In the genomic region with DNA sequence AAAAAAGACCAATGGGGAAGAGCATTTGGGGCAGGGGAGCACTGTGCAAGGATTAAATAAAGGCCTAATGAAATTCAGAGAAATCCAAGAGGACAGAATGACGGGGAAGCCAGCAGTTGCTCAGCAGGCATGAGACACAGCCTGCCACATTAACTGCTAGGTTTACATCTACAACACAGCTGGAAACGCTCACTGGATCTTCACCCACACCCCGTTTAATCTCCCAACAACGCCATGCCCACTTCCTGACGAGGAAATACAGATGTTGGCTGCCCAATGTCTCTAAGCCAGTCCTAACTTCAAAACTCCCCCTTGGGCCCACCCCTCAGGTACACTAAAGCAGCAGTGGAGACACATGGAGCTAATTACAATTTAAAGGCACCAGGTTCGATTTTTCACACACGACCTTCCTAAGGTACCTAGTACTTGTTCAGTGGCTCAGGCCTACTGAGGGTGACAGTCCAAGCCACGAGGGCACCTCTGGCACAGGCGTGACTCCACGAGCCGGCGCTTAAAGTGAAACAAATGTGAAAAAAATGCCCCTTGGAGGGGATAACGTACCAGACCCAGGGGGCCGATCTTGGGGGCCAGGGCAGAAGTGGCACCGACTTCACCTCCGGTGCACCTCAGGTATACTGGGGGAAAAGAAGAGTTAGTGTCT, we compare ENCODE assay signal across 8 cellular contexts. TPM values are rescaled to one million over a fixed set of nuclear protein-coding genes. Genes with fewer than 3 reads are reported as not detected.
A peak's percentile ranks its signal among the peaks of the same experiment; 100 is the strongest.
DNase-seq lines count a peak whose midpoint lies in the region; ATAC-seq, FAIRE-seq and TF ChIP-seq lines count a peak whose summit lies in the region.

No MANE protein-coding gene starts in this region.

- peak overlapping the region; percentile 96 for H3K27ac Mint-ChIP-seq in activated CD8-positive, alpha-beta memory T cell treated with anti-CD3 and anti-CD28 coated beads, Interleukin-2, amount 10 ng/mL, durations not matched to agents 7 days and 5 days

- peak overlapping the region; percentile 94 for H2BK5ac ChIP-seq in H1 (ENCODE audit: low read depth, low read length)

- no peak for FAIRE-seq in RCC 7860 (lab: Jason Lieb, UNC)
- no peak for FAIRE-seq in H1 (lab: Jason Lieb, UNC)

- no peak overlapping the region for H2AFZ ChIP-seq in H1 (ENCODE audit: low read length)

- TF ChIP-seq EP300 in H1 (IDR thresholded peaks at IDR 0.05; ENCODE audit: borderline replicate concordance in 1 of 2, low read depth in 2 of 2, low read length in 2 of 2) = no peak

- peak overlapping the region; percentile 54 for H4K91ac ChIP-seq in H1 (replicated peaks; ENCODE audit: insufficient read length, low read length)

- no peaks in the 10 kb centered on the region for H3K27me3 Mint-ChIP-seq in activated CD8-positive, alpha-beta memory T cell treated with anti-CD3 and anti-CD28 coated beads, Interleukin-2, amount 10 ng/mL, durations not matched to agents 7 days and 5 days

- TF ChIP-seq POLR2A in H1 (IDR thresholded peaks at IDR 0.05; ENCODE audit: control extremely low read depth in 1 of 2, low read depth in 2 of 2, low read length in 2 of 2) = no peak

- peak overlapping the region; percentile 92; the same call in 1 of the 2 replicates for H3K18ac ChIP-seq in H1 (ENCODE audit: extremely low read depth, low read length)

- peaks cover 0 to 6% (median 4%) of the 10 kb centered on the region in 4 experiments; a peak in 4 of 7 replicates for H3K4me1 ChIP-seq in H1 (replicated peaks in 1 of 4; ENCODE audit: control insufficient read depth in 3 of 4, insufficient read depth in 4 of 4, low read length in 3 of 4)
- peaks cover 36% of the 10 kb centered on the region for H3K4me1 ChIP-seq in muscle layer of colon (ENCODE audit: insufficient read depth, low read length)

- peak overlapping the region; percentile 92 to 99 (median 98) for H3K9ac ChIP-seq in H1 (replicated peaks in 1 of 4; ENCODE audit: extremely low read depth in 1 of 4, low read depth in 3 of 4, low read length in 3 of 4)
- H3K9ac ChIP-seq in muscle layer of colon (ENCODE audit: low read length) = peak overlapping the region; percentile 82

- peak overlapping the region; percentile 97 for H4K8ac ChIP-seq in H1 (ENCODE audit: extremely low read depth, insufficient read depth, low read length)

- H3K27me3 ChIP-seq in H1 (replicated peaks in 1 of 4; ENCODE audit: control insufficient read depth in 3 of 4, extremely low read depth in 1 of 4, insufficient read depth in 3 of 4, low read length in 3 of 4) (no peaks in the 10 kb centered on the region), muscle layer of colon (ENCODE audit: control insufficient read depth in 1 of 2, insufficient read depth in 2 of 2, low read length in 2 of 2) (no peaks in the 10 kb centered on the region)

- H2AK5ac ChIP-seq in H1 (ENCODE audit: low read depth, low read length) = no peak overlapping the region; the same call in 1 of the 2 replicates

- H3K4me1 Mint-ChIP-seq in activated CD8-positive, alpha-beta memory T cell treated with anti-CD3 and anti-CD28 coated beads, Interleukin-2, amount 10 ng/mL, durations not matched to agents 7 days and 5 days = peaks cover 40% of the 10 kb centered on the region

- peaks cover 20 to 29% of the 10 kb centered on the region in 2 experiments for H4K20me1 ChIP-seq in H1 (replicated peaks in 1 of 2; ENCODE audit: control insufficient read depth in 1 of 2, insufficient read depth in 2 of 2, low read length in 2 of 2)

- TF ChIP-seq RAD21 in H1 (IDR thresholded peaks at IDR 0.05 in 1 of 2, conservative IDR thresholded peaks at IDR 0.05 in 1 of 2; ENCODE audit: low read depth in 2 of 2, low read length in 2 of 2) = no peak

- TF ChIP-seq CTCF in H1 (IDR thresholded peaks at IDR 0.05; ENCODE audit: control extremely low read depth in 1 of 3, insufficient read depth in 1 of 3, low read depth in 1 of 3, low read length in 3 of 3) = no peak

- H3K56ac ChIP-seq in H1 (replicated peaks; ENCODE audit: insufficient read length, low read depth, low read length) = peak overlapping the region; percentile 90

- peak overlapping the region; percentile 95 to 100 for H3K4me2 ChIP-seq in H1 (ENCODE audit: insufficient read depth in 1 of 2, low read depth in 2 of 2, low read length in 2 of 2)

- peaks cover 2% of the 10 kb centered on the region for H3K9me3 Mint-ChIP-seq in activated CD8-positive, alpha-beta memory T cell treated with anti-CD3 and anti-CD28 coated beads, Interleukin-2, amount 10 ng/mL, durations not matched to agents 7 days and 5 days (ENCODE audit: low read depth)

- H3K27ac ChIP-seq in H1 (ENCODE audit: low read depth, low read length) (peak overlapping the region; percentile 86), muscle layer of colon (ENCODE audit: low read depth, low read length) (peak overlapping the region; percentile 95)

- no peak overlapping the region for H3K14ac ChIP-seq in H1 (ENCODE audit: insufficient read length)

- peaks cover 17 to 38% of the 10 kb centered on the region in 2 experiments for H3K79me2 ChIP-seq in H1 (ENCODE audit: control insufficient read depth in 1 of 2, insufficient read depth in 2 of 2, low read length in 2 of 2)

- peak overlapping the region; percentile 91 for H3K4ac ChIP-seq in H1 (replicated peaks; ENCODE audit: insufficient read length, low read depth, low read length)

- H2BK12ac ChIP-seq in H1 (ENCODE audit: low read depth, low read length) = no peak overlapping the region

- 1% methylated on average over 16 of the region's 16 CpGs; no CpG with 5 or more reads in 1 of the 2 experiments for WGBS in H1 (ENCODE audit: extremely low coverage in 1 of 2, insufficient coverage in 1 of 2, insufficient read length in 1 of 2, insufficient replicate concordance in 2 of 2, low coverage in 1 of 2, low lambda C conversion rate in 2 of 2, missing lambda C conversion rate in 1 of 2), 2 experiments

- peak overlapping the region; percentile 95 for H3K4me3 Mint-ChIP-seq in activated CD8-positive, alpha-beta memory T cell treated with anti-CD3 and anti-CD28 coated beads, Interleukin-2, amount 10 ng/mL, durations not matched to agents 7 days and 5 days

- H3K9me3 ChIP-seq in H1 (ENCODE audit: insufficient read depth in 2 of 2, low read depth in 1 of 2, low read length in 1 of 2) = no peaks in the 10 kb centered on the region
- no peaks in the 10 kb centered on the region for H3K9me3 ChIP-seq in muscle layer of colon (ENCODE audit: low read length)

- peak overlapping the region; percentile 5 for H3K23ac ChIP-seq in H1 (ENCODE audit: insufficient read length)

- CTCF ChIA-PET in activated CD8-positive, alpha-beta memory T cell treated with anti-CD3 and anti-CD28 coated beads, Interleukin-2, amount 10 ng/mL, durations not matched to agents 7 days and 5 days (lab: Charles Lee) = interaction anchor here (0.9 to 2.2 kb wide), 6 partner anchors 14 to 464 kb away, joined by 3 to 5 read pairs (median 4); a partner anchor contains a TSS
- CTCF ChIA-PET in H1 (lab: Charles Lee; ENCODE audit: partially characterized antibody) = interaction anchor here (1.2 kb wide), 1 partner anchor 77 kb away, joined by 3 read pairs; no protein-coding TSS in a partner anchor

- peak; percentile 4 for ATAC-seq in activated CD8-positive, alpha-beta memory T cell treated with anti-CD3 and anti-CD28 coated beads, Interleukin-2, amount 10 ng/mL, durations not matched to agents 7 days and 5 days
- no peak for ATAC-seq in GM19023 (IDR thresholded peaks at IDR 0.05; ENCODE audit: unreplicated experiment)
- ATAC-seq in GM21786 (IDR thresholded peaks at IDR 0.05; ENCODE audit: unreplicated experiment) = no peak

- H3K4me3 ChIP-seq in H1 (ENCODE audit: extremely low read depth in 1 of 4, insufficient read depth in 2 of 4, low read depth in 3 of 4, low read length in 4 of 4) (peak overlapping the region; percentile 85 to 99 (median 88)), muscle layer of colon (ENCODE audit: low read depth in 1 of 2, low read length in 2 of 2) (peak overlapping the region; percentile 84 to 94)

- H3K36me3 Mint-ChIP-seq in activated CD8-positive, alpha-beta memory T cell treated with anti-CD3 and anti-CD28 coated beads, Interleukin-2, amount 10 ng/mL, durations not matched to agents 7 days and 5 days = peaks cover 56% of the 10 kb centered on the region

- DNase-seq in activated CD8-positive, alpha-beta memory T cell treated with anti-CD3 and anti-CD28 coated beads, Interleukin-2, amount 10 ng/mL, durations not matched to agents 7 days and 5 days = no peak
- no peak for DNase-seq in activated CD8-positive, alpha-beta memory T cell treated with anti-CD3 and anti-CD28 coated beads for 24 hours
- DNase-seq in RCC 7860 (ENCODE audit: low spot score) = peak; percentile 14
- DNase-seq in H1 (ENCODE audit: low read depth in 1 of 2, low spot score in 2 of 2) = no peak
- no peak for DNase-seq in islet precursor cell

- H3K79me1 ChIP-seq in H1 (ENCODE audit: low read depth, low read length) = peaks cover 7% of the 10 kb centered on the region; the same call in 1 of the 2 replicates

- POLR2A ChIA-PET in H1 (lab: Charles Lee; ENCODE audit: partially characterized antibody) = interaction anchor here (0.7 to 9.0 kb wide), 51 partner anchors 10 to 474 kb away, joined by 3 to 125 read pairs (median 6); a partner anchor contains a TSS

- peaks cover 19% of the 10 kb centered on the region for H3K23me2 ChIP-seq in H1 (ENCODE audit: low read depth, low read length)

- no peak overlapping the region for H2BK20ac ChIP-seq in H1 (ENCODE audit: low read length)

- H2BK120ac ChIP-seq in H1 (replicated peaks; ENCODE audit: low read depth, low read length) = no peak overlapping the region

- H2BK15ac ChIP-seq in H1 (ENCODE audit: low read length) = no peak overlapping the region

- peak overlapping the region; percentile 95 for H4K5ac ChIP-seq in H1 (ENCODE audit: insufficient read length, low read depth, low read length)

- peaks cover 36 to 55% (median 44%) of the 10 kb centered on the region in 4 experiments for H3K36me3 ChIP-seq in H1 (ENCODE audit: control insufficient read depth in 2 of 4, insufficient read depth in 4 of 4, low read length in 3 of 4)
- H3K36me3 ChIP-seq in muscle layer of colon (ENCODE audit: insufficient read depth, low read length) = peaks cover 55% of the 10 kb centered on the region

RNA-seq across cellular contexts. Expression of a gene that starts 0.9 kb away (rescaled TPM):
- 1,000 to 10,000 TPM; 1,251 to 1,331 TPM for total RNA-seq in activated CD8-positive, alpha-beta memory T cell treated with anti-CD3 and anti-CD28 coated beads, Interleukin-2, amount 10 ng/mL, durations not matched to agents 7 days and 5 days
- 1,993 and 2,006 TPM in 2 replicates for total RNA-seq in H1 (2021; fragmentation: NEBNext Ultra II Directional; extraction: Animal tissue kit (Norgen Biotek cat#: 25700))
- polyA plus RNA-seq in H1 (2011; rRNA removed) = 4,427 and 4,892 TPM in 2 replicates
- polyA plus RNA-seq in H1 (2011; cell fraction: cytosol; rRNA removed) = 5,729 TPM
- polyA plus RNA-seq in H1 (2011; cell fraction: nucleus; rRNA removed) = 1,855 TPM
- 3,132 to 3,522 TPM (median 3,375 TPM) in 4 replicates for polyA plus RNA-seq in H1 (2012, experiment 1 of 2)
- polyA plus RNA-seq in H1 (2012, experiment 2 of 2) = 5,820 TPM
- polyA plus RNA-seq in H1 (2013, experiment 1 of 2) = 3,402 TPM
- polyA plus RNA-seq in H1 (2013, experiment 2 of 2) = 3,308 TPM
- polyA minus RNA-seq in H1 (2011; rRNA and poly(A)+ RNA removed) = 609 and 632 TPM in 2 replicates
- 823 TPM for polyA minus RNA-seq in H1 (2011; cell fraction: cytosol; rRNA and poly(A)+ RNA removed)
- 843 TPM for polyA minus RNA-seq in H1 (2011; cell fraction: nucleus; rRNA and poly(A)+ RNA removed)

RNA-seq across cellular contexts. Expression of a gene that starts 1.0 kb away (rescaled TPM):
- total RNA-seq in activated CD8-positive, alpha-beta memory T cell treated with anti-CD3 and anti-CD28 coated beads, Interleukin-2, amount 10 ng/mL, durations not matched to agents 7 days and 5 days = 10 to 100 TPM; 25.5 to 27.7 TPM
- total RNA-seq in H1 (2021; fragmentation: NEBNext Ultra II Directional; extraction: Animal tissue kit (Norgen Biotek cat#: 25700)) = 18.3 and 18.8 TPM in 2 replicates
- polyA plus RNA-seq in H1 (2011; rRNA removed) = 9.7 and 16.2 TPM in 2 replicates
- polyA plus RNA-seq in H1 (2011; cell fraction: cytosol; rRNA removed) = 14.4 TPM
- polyA plus RNA-seq in H1 (2011; cell fraction: nucleus; rRNA removed) = 38.1 TPM
- polyA plus RNA-seq in H1 (2012, experiment 1 of 2) = 13.0 to 19.6 TPM (median 17.2 TPM) in 4 replicates
- polyA plus RNA-seq in H1 (2012, experiment 2 of 2) = 17.2 TPM
- 10.1 TPM for polyA plus RNA-seq in H1 (2013, experiment 1 of 2)
- 9.4 TPM for polyA plus RNA-seq in H1 (2013, experiment 2 of 2)
- polyA minus RNA-seq in H1 (2011; rRNA and poly(A)+ RNA removed) = 9.7 and 10.9 TPM in 2 replicates
- 12.3 TPM for polyA minus RNA-seq in H1 (2011; cell fraction: cytosol; rRNA and poly(A)+ RNA removed)
- polyA minus RNA-seq in H1 (2011; cell fraction: nucleus; rRNA and poly(A)+ RNA removed) = 21.2 TPM

RNA-seq across cellular contexts. Expression of a gene that starts 26.1 kb away (rescaled TPM):
- total RNA-seq in activated CD8-positive, alpha-beta memory T cell treated with anti-CD3 and anti-CD28 coated beads, Interleukin-2, amount 10 ng/mL, durations not matched to agents 7 days and 5 days = 10 to 100 TPM; 14.2 to 18.9 TPM
- 7.4 and 7.6 TPM in 2 replicates for total RNA-seq in H1 (2021; fragmentation: NEBNext Ultra II Directional; extraction: Animal tissue kit (Norgen Biotek cat#: 25700))
- 2.4 and 2.7 TPM in 2 replicates for polyA plus RNA-seq in H1 (2011; rRNA removed)
- 3.0 TPM for polyA plus RNA-seq in H1 (2011; cell fraction: cytosol; rRNA removed)
- 4.6 TPM for polyA plus RNA-seq in H1 (2011; cell fraction: nucleus; rRNA removed)
- polyA plus RNA-seq in H1 (2012, experiment 1 of 2) = 3.8 to 4.6 TPM (median 4.2 TPM) in 4 replicates
- 0.77 TPM for polyA plus RNA-seq in H1 (2012, experiment 2 of 2)
- 1.8 TPM for polyA plus RNA-seq in H1 (2013, experiment 1 of 2)
- 2.0 TPM for polyA plus RNA-seq in H1 (2013, experiment 2 of 2)
- polyA minus RNA-seq in H1 (2011; rRNA and poly(A)+ RNA removed) = 20.6 and 21.1 TPM in 2 replicates
- 6.9 TPM for polyA minus RNA-seq in H1 (2011; cell fraction: cytosol; rRNA and poly(A)+ RNA removed)
- polyA minus RNA-seq in H1 (2011; cell fraction: nucleus; rRNA and poly(A)+ RNA removed) = 18.3 TPM

RNA-seq across cellular contexts. Expression of a gene that starts 53.3 kb away (rescaled TPM):
- total RNA-seq in activated CD8-positive, alpha-beta memory T cell treated with anti-CD3 and anti-CD28 coated beads, Interleukin-2, amount 10 ng/mL, durations not matched to agents 7 days and 5 days = 10 to 100 TPM; 12.1 to 26.0 TPM
- total RNA-seq in H1 (2021; fragmentation: NEBNext Ultra II Directional; extraction: Animal tissue kit (Norgen Biotek cat#: 25700)) = 24.6 and 25.6 TPM in 2 replicates
- polyA plus RNA-seq in H1 (2011; rRNA removed) = 30.9 and 36.4 TPM in 2 replicates
- 21.7 TPM for polyA plus RNA-seq in H1 (2011; cell fraction: cytosol; rRNA removed)
- 65.2 TPM for polyA plus RNA-seq in H1 (2011; cell fraction: nucleus; rRNA removed)
- 13.3 to 27.8 TPM (median 23.7 TPM) in 4 replicates for polyA plus RNA-seq in H1 (2012, experiment 1 of 2)
- 25.4 TPM for polyA plus RNA-seq in H1 (2012, experiment 2 of 2)
- 24.7 TPM for polyA plus RNA-seq in H1 (2013, experiment 1 of 2)
- polyA plus RNA-seq in H1 (2013, experiment 2 of 2) = 24.9 TPM
- polyA minus RNA-seq in H1 (2011; rRNA and poly(A)+ RNA removed) = 18.3 and 19.1 TPM in 2 replicates
- 19.2 TPM for polyA minus RNA-seq in H1 (2011; cell fraction: cytosol; rRNA and poly(A)+ RNA removed)
- polyA minus RNA-seq in H1 (2011; cell fraction: nucleus; rRNA and poly(A)+ RNA removed) = 24.4 TPM
